ENCODE assay signal across 7 cellular contexts in the genomic region with DNA sequence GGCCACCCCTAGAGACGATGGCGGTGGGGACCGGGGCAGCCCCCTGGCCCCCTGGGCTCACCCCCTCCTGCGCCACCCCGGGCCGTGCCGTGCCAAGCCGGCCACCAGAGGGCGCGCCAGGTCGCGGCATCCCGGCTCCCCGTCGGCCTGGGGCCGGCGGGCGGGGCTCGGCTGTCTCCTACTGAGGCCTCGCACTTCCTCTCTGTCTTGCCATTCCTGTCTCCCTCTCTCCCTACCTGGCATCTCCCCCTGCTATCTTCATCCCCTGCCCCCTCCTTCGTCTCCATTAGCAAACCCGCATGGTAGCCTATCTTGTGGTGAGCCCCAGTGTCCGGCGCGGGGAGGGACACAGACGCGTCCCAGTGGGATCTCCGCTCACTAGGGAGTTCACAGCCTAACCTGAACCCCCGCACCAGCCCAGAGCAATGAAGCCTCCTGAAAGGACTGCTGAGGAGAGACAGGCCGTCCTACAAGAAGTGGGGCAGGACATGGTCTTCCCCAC. TPM values are rescaled to one million over a fixed set of nuclear protein-coding genes. Genes with fewer than 3 reads are reported as not detected.
DNase-seq lines count a peak whose midpoint lies in the region; ATAC-seq and TF ChIP-seq lines count a peak whose summit lies in the region.

No MANE protein-coding gene starts in this region.

- TF ChIP-seq CTCF in WI38 (IDR thresholded peaks at IDR 0.05; ENCODE audit: low read depth, low read length) (peak; percentile 68), mammary epithelial cell (conservative IDR thresholded peaks at IDR 0.05 in 1 of 2, IDR thresholded peaks at IDR 0.05 in 1 of 2; ENCODE audit: extremely low read depth in 1 of 2, insufficient read depth in 1 of 2, low read depth in 1 of 2, low read length in 2 of 2) (peak; percentile 60 to 75)

- H3K4me3 ChIP-seq in WI38 (ENCODE audit: low read depth, low read length) = peak overlapping the region; percentile 46
- peak overlapping the region in 2 of 3 experiments; percentile 12 to 38 for H3K4me3 ChIP-seq in mammary epithelial cell (replicated peaks in 1 of 3; ENCODE audit: insufficient read depth in 1 of 3, low read depth in 2 of 3, low read length in 3 of 3)

- in situ Hi-C loops in mammary epithelial cell (cut with MboI; ENCODE audit: low sequenced_read_pairs in 2 of 2) = loop anchor here in 1 of 2 donors (5.0 kb wide), 1 partner anchor 148 kb away; no protein-coding TSS in a partner anchor

- H3K4me2 ChIP-seq in mammary epithelial cell (ENCODE audit: insufficient read depth, low read depth, low read length) = peak overlapping the region; percentile 50

- H3K4me1 ChIP-seq in mammary epithelial cell (ENCODE audit: insufficient read depth, low read length) = no peaks in the 10 kb centered on the region

- no peaks in the 10 kb centered on the region for H3K36me3 ChIP-seq in mammary epithelial cell (ENCODE audit: insufficient read depth, low read length)

- no TSS peak for BruUV-seq in mammary epithelial cell (replicated peaks; lab: Mats Ljungman, UMichigan)

- WGBS in mammary epithelial cell (ENCODE audit: low coverage, missing lambda C conversion rate) = 20% methylated on average over 14 of the region's 30 CpGs

- no peaks in the 10 kb centered on the region for H3K27me3 ChIP-seq in mammary epithelial cell (ENCODE audit: insufficient read depth, low read length)

- H2AFZ ChIP-seq in mammary epithelial cell (ENCODE audit: low read depth, low read length) = peak overlapping the region; percentile 98

- ATAC-seq in GM18505 (IDR thresholded peaks at IDR 0.05; ENCODE audit: unreplicated experiment) = peak; percentile 96
- peak; percentile 98 for ATAC-seq in HG02759 (IDR thresholded peaks at IDR 0.05; ENCODE audit: unreplicated experiment)

- H3K27ac ChIP-seq in mammary epithelial cell (ENCODE audit: insufficient read depth, low read depth, low read length) = no peak overlapping the region

- no peak for TF ChIP-seq POLR2A in GM18505 (IDR thresholded peaks at IDR 0.05; ENCODE audit: borderline replicate concordance, extremely low read depth, insufficient read depth, insufficient read length)

- CTCF ChIA-PET in mammary epithelial cell (lab: Charles Lee; ENCODE audit: low non-redundant PET) = no interaction called here

- intact Hi-C loops in mammary epithelial cell (cut with micrococcal nuclease) = loop anchor here (1.0 to 5.0 kb wide), 5 partner anchors 43 to 192 kb away; no protein-coding TSS in a partner anchor

- H3K9me3 ChIP-seq in mammary epithelial cell (replicated peaks; ENCODE audit: insufficient read depth, low read length) = no peaks in the 10 kb centered on the region

- no peak overlapping the region for H3K9ac ChIP-seq in mammary epithelial cell (ENCODE audit: insufficient read depth, low read length)

- H3K79me2 ChIP-seq in mammary epithelial cell (ENCODE audit: insufficient read depth, low read length) = no peaks in the 10 kb centered on the region

- DNase-seq in NCI-H2029 (lab: John Stamatoyannopoulos, UW) = peak; percentile 18
- DNase-seq in mammary epithelial cell = peak; percentile 39
- DNase-seq in inferior parietal cortex (ENCODE audit: extremely low spot score) = peak; percentile 66
- DNase-seq in stimulated activated CD4-positive, alpha-beta T cell treated with anti-CD3 and anti-CD28 coated beads, Interleukin-12 subunit alpha, Interleukin-12 subunit beta, amount 100 ng/mL, for 4 hours = peak; percentile 77

- no peaks in the 10 kb centered on the region for H4K20me1 ChIP-seq in mammary epithelial cell (ENCODE audit: insufficient read depth, low read length)

- dilution Hi-C loops in mammary epithelial cell (cut with HindIII; ENCODE audit: low sequenced_read_pairs) = no loop called here

RNA-seq across cellular contexts. Expression of a gene that starts 29.8 kb away (rescaled TPM):
- not detected for total RNA-seq in mammary epithelial cell
- not detected for polyA plus RNA-seq in mammary epithelial cell
- not detected for polyA minus RNA-seq in mammary epithelial cell

Comparison
In these comparisons a context has a peak if more than half of its experiments do, and no peak if none do; other contexts are left out.
1. DNase-seq: peak in every context shown above with its lines; median percentile 77 in stimulated activated CD4-positive, alpha-beta T cell treated with anti-CD3 and anti-CD28 coated beads, Interleukin-12 subunit alpha, Interleukin-12 subunit beta, amount 100 ng/mL, for 4 hours; 66 in inferior parietal cortex; 39 in mammary epithelial cell; 18 in NCI-H2029.